7 cellular contexts compared by ENCODE assay signal in genomic region chr18:77101410-77102245, GRCh38. TPM values are rescaled to one million over a fixed set of nuclear protein-coding genes. Genes with fewer than 3 reads are reported as not detected.
DNase-seq lines count a peak whose midpoint lies in the region; ATAC-seq and TF ChIP-seq lines count a peak whose summit lies in the region.

No MANE protein-coding gene starts in this region.

- H3K27me3 Mint-ChIP-seq in activated naive CD8-positive, alpha-beta T cell treated with anti-CD3 and anti-CD28 coated beads, Interleukin-2, amount 10 ng/mL, durations not matched to agents 7 days and 5 days, result no peaks in the 10 kb centered on the region

- peaks cover 21% of the 10 kb centered on the region for H3K36me3 ChIP-seq in PC-3 (ENCODE audit: low read depth, low read length)

- H3K4me3 ChIP-seq in PC-3 (ENCODE audit: low read length), result peak overlapping the region; percentile 46; the same call in 1 of the 2 replicates

- no peaks in the 10 kb centered on the region for H3K9me2 ChIP-seq in PC-3 (replicated peaks; ENCODE audit: low read length)

- peaks cover 16% of the 10 kb centered on the region for H3K79me2 ChIP-seq in PC-3 (ENCODE audit: low read length)

- intact Hi-C loops in PC-3 (cut with micrococcal nuclease), result loop anchor here (1.0 kb wide), 3 partner anchors 12 to 34 kb away; no protein-coding TSS in a partner anchor

- H3K27ac ChIP-seq in PC-3 (ENCODE audit: low read length), result peak overlapping the region; percentile 99

- TSS peak; percentile 74 for BruUV-seq in PC-3 (replicated peaks; lab: Mats Ljungman, UMichigan)

- no peaks in the 10 kb centered on the region for H3K27me3 ChIP-seq in PC-3 (ENCODE audit: low read length)

- peaks cover 53% of the 10 kb centered on the region for H3K36me3 Mint-ChIP-seq in activated naive CD8-positive, alpha-beta T cell treated with anti-CD3 and anti-CD28 coated beads, Interleukin-2, amount 10 ng/mL, durations not matched to agents 7 days and 5 days

- no peak overlapping the region for H2AFZ ChIP-seq in PC-3 (ENCODE audit: low read length)

- TF ChIP-seq CTCF in PC-3 (conservative IDR thresholded peaks at IDR 0.05; ENCODE audit: low read depth, low read length), result no peak

- CTCF ChIA-PET in PC-3 (lab: Charles Lee), result interaction anchor here (1.2 to 2.0 kb wide), 2 partner anchors 31 to 36 kb away, joined by 3 to 7 read pairs; partner anchors contain the start of gene MBP

- H3K4me1 ChIP-seq in PC-3 (ENCODE audit: insufficient read depth, low read length), result peaks cover 46% of the 10 kb centered on the region

- H3K9me3 Mint-ChIP-seq in activated naive CD8-positive, alpha-beta T cell treated with anti-CD3 and anti-CD28 coated beads, Interleukin-2, amount 10 ng/mL, durations not matched to agents 7 days and 5 days, result peaks cover 2% of the 10 kb centered on the region

- peaks cover 11% of the 10 kb centered on the region for H3F3A ChIP-seq in PC-3 (ENCODE audit: low read length, unreplicated experiment)

- POLR2A ChIA-PET in PC-3 (lab: Charles Lee; ENCODE audit: unreplicated experiment), result interaction anchor here (1.0 kb wide), 1 partner anchor 31 kb away, joined by 4 read pairs; the partner anchor contains the start of gene MBP
- POLR2A ChIA-PET in activated naive CD8-positive, alpha-beta T cell treated with anti-CD3 and anti-CD28 coated beads, Interleukin-2, amount 10 ng/mL, durations not matched to agents 7 days and 5 days (lab: Charles Lee), result interaction anchor here (0.6 to 5.9 kb wide), 10 partner anchors 10 to 45 kb away, joined by 3 to 76 read pairs (median 6); partner anchors contain the start of gene MBP

- H3K4me1 Mint-ChIP-seq in activated naive CD8-positive, alpha-beta T cell treated with anti-CD3 and anti-CD28 coated beads, Interleukin-2, amount 10 ng/mL, durations not matched to agents 7 days and 5 days, result peaks cover 76% of the 10 kb centered on the region

- no peaks in the 10 kb centered on the region for H4K20me1 ChIP-seq in PC-3 (ENCODE audit: low read length)

- no peaks in the 10 kb centered on the region for H3K9me3 ChIP-seq in PC-3 (ENCODE audit: low read length)

- ATAC-seq in GM18868 (IDR thresholded peaks at IDR 0.05; ENCODE audit: unreplicated experiment), result peak; percentile 37
- peak; percentile 44 for ATAC-seq in HG02970 (IDR thresholded peaks at IDR 0.05; ENCODE audit: low FRiP score, unreplicated experiment)
- ATAC-seq in PC-3, result peak; percentile 83
- ATAC-seq in activated naive CD8-positive, alpha-beta T cell treated with anti-CD3 and anti-CD28 coated beads, Interleukin-2, amount 10 ng/mL, durations not matched to agents 7 days and 5 days (ENCODE audit: low read depth), result peak; percentile 19

- DNase-seq in PC-3, result peak; percentile 95
- peak; percentile 52 for DNase-seq in activated naive CD8-positive, alpha-beta T cell treated with anti-CD3 and anti-CD28 coated beads, Interleukin-2, amount 10 ng/mL, durations not matched to agents 7 days and 5 days
- DNase-seq in iPS DF 19.7 (ENCODE audit: low read depth, low spot score), result peak; percentile 68
- peak; percentile 48 to 66 (median 61) for DNase-seq in stimulated activated CD4-positive, alpha-beta T cell treated with anti-CD3 and anti-CD28 coated beads, Interleukin-12 subunit alpha, Interleukin-12 subunit beta, amount 100 ng/mL, for 48 hours (ENCODE audit: low read depth in 2 of 3, low spot score in 1 of 3)
- DNase-seq in NCI-H1092 (lab: John Stamatoyannopoulos, UW), result no peak

- peak overlapping the region; percentile 80 for H3K4me2 ChIP-seq in PC-3 (ENCODE audit: low read length)

- peak overlapping the region; percentile 79 for H3K4me3 Mint-ChIP-seq in activated naive CD8-positive, alpha-beta T cell treated with anti-CD3 and anti-CD28 coated beads, Interleukin-2, amount 10 ng/mL, durations not matched to agents 7 days and 5 days

- peak overlapping the region; percentile 95 for H3K27ac Mint-ChIP-seq in activated naive CD8-positive, alpha-beta T cell treated with anti-CD3 and anti-CD28 coated beads, Interleukin-2, amount 10 ng/mL, durations not matched to agents 7 days and 5 days

- peak overlapping the region; percentile 86 for H3K9ac ChIP-seq in PC-3 (ENCODE audit: low read length)

RNA-seq across cellular contexts. Expression of gene MBP, which starts 31.0 kb away (rescaled TPM):
- 34.2 and 47.4 TPM in 2 replicates for total RNA-seq in PC-3 (2014; rRNA removed)
- 100 to 1,000 TPM; 138 to 148 TPM for total RNA-seq in activated naive CD8-positive, alpha-beta T cell treated with anti-CD3 and anti-CD28 coated beads, Interleukin-2, amount 10 ng/mL, durations not matched to agents 7 days and 5 days

Comparison
In these comparisons a context has a peak if more than half of its experiments do, and no peak if none do; other contexts are left out.
1. ATAC-seq: peak in every context shown above with its lines; median percentile 83 in PC-3; 44 in HG02970; 37 in GM18868; 19 in activated naive CD8-positive, alpha-beta T cell treated with anti-CD3 and anti-CD28 coated beads, Interleukin-2, amount 10 ng/mL, durations not matched to agents 7 days and 5 days.